Comparison of ENCODE assay signal across 1 cellular context in genomic region chr2:157893611-157894010, GRCh38.
TF ChIP-seq lines count a peak whose summit lies in the region.

No MANE protein-coding gene starts in this region.

TF ChIP-seq in GM23338, 12 proteins besides CTCF, POLR2A, EP300 and RAD21:
- TF ChIP-seq STAT1 (IDR thresholded peaks at IDR 0.05; ENCODE audit: unreplicated experiment) (no peak), EZH2phosphoT487 (IDR thresholded peaks at IDR 0.05; ENCODE audit: unreplicated experiment) (no peak), ZNF462 (CRISPR knock-in tag; IDR thresholded peaks at IDR 0.05) (no peak), EZH2 (IDR thresholded peaks at IDR 0.05; ENCODE audit: low read depth, unreplicated experiment) (no peak), POLR2AphosphoS5 (IDR thresholded peaks at IDR 0.05; ENCODE audit: low read depth) (no peak), NANOG (IDR thresholded peaks at IDR 0.05; ENCODE audit: borderline replicate concordance) (no peak), ZNF331 (CRISPR knock-in tag; IDR thresholded peaks at IDR 0.05; ENCODE audit: low read depth) (no peak), REST (IDR thresholded peaks at IDR 0.05; ENCODE audit: unreplicated experiment) (no peak)
- TF ChIP-seq, protein P1, sequence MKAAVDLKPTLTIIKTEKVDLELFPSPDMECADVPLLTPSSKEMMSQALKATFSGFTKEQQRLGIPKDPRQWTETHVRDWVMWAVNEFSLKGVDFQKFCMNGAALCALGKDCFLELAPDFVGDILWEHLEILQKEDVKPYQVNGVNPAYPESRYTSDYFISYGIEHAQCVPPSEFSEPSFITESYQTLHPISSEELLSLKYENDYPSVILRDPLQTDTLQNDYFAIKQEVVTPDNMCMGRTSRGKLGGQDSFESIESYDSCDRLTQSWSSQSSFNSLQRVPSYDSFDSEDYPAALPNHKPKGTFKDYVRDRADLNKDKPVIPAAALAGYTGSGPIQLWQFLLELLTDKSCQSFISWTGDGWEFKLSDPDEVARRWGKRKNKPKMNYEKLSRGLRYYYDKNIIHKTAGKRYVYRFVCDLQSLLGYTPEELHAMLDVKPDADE (IDR thresholded peaks at IDR 0.05) = no peak
